ENCODE assay signal across 20 cellular contexts in genomic region chr11:197741-198235, GRCh38. TPM values are rescaled to one million over a fixed set of nuclear protein-coding genes. Genes with fewer than 3 reads are reported as not detected.
DNase-seq lines count a peak whose midpoint lies in the region; ATAC-seq, FAIRE-seq and TF ChIP-seq lines count a peak whose summit lies in the region.
"Had no signal": no experiment of that assay in that cellular context is flagged by ENCODE, and none has a peak within 500 bp of the region (broad histone marks: within the 10 kb centered on the region; RNA-seq: fewer than 3 reads in every experiment).

No MANE protein-coding gene starts in this region.

- CTCF ChIA-PET in HepG2 (lab: Yijun Ruan, JAX; ENCODE audit: low intra/inter-chr PET ratio, low total read pairs), result no interaction called here

- intact Hi-C loops in HepG2 (cut with micrococcal nuclease; ENCODE audit: unreplicated experiment) (no loop called here), right lobe of liver (cut with DNase I) (no loop called here), colonic mucosa (cut with DNase I) (no loop called here), ovary (cut with DNase I) (no loop called here)

- H3K27ac ChIP-seq in HepG2 (ENCODE audit: extremely low read length, insufficient read depth, low read length) (no peak overlapping the region), right lobe of liver (no peak overlapping the region), colonic mucosa (no peak overlapping the region), ovary (no peak overlapping the region)
- H3K27ac ChIP-seq: HL-60, tibial artery had no signal

- H3K9me3 ChIP-seq in HepG2 (ENCODE audit: low read length) (no peaks in the 10 kb centered on the region), right lobe of liver (no peaks in the 10 kb centered on the region), colonic mucosa (no peaks in the 10 kb centered on the region), ovary (no peaks in the 10 kb centered on the region)
- H3K9me3 ChIP-seq: tibial artery had no signal

- FAIRE-seq in HepG2 (lab: Jason Lieb, UNC), result no peak

- no TSS peak for BruUV-seq in HepG2 (replicated peaks; lab: Mats Ljungman, UMichigan)

- H3K4me1 ChIP-seq in HepG2 (ENCODE audit: insufficient read depth, low read length) (0 out of 2 replicates have a peak, but pooled peaks cover 5% of the 10 kb centered on the region), right lobe of liver (no peaks in the 10 kb centered on the region), colonic mucosa (no peaks in the 10 kb centered on the region), ovary (ENCODE audit: insufficient read depth) (no peaks in the 10 kb centered on the region)
- H3K4me1 ChIP-seq: tibial artery had no signal

- in situ Hi-C loops in HepG2 (cut with HindIII; ENCODE audit: extremely low pct_ligation_motif_present, low pct_unique_long_range_greater_than_20kb), result no loop called here

- POLR2A ChIA-PET in HepG2 (lab: Yijun Ruan, JAX), result no interaction called here

- no peak for TF ChIP-seq EP300 in HepG2 (IDR thresholded peaks at IDR 0.05; ENCODE audit: low read depth in 2 of 2, low read length in 2 of 2)
- no peak for TF ChIP-seq EP300 in HepG2 (CRISPR knock-in tag; IDR thresholded peaks at IDR 0.05; ENCODE audit: borderline replicate concordance)
- no peak for TF ChIP-seq EP300 in ovary (IDR thresholded peaks at IDR 0.05)

- no peaks in the 10 kb centered on the region for H3K36me3 ChIP-seq in HepG2 (replicated peaks in 1 of 2; ENCODE audit: control insufficient read depth in 1 of 2, insufficient read depth in 2 of 2, low read length in 2 of 2)
- no peaks in the 10 kb centered on the region for H3K36me3 ChIP-seq in right lobe of liver
- no peaks in the 10 kb centered on the region for H3K36me3 ChIP-seq in colonic mucosa
- no peaks in the 10 kb centered on the region for H3K36me3 ChIP-seq in ovary

- peaks cover 0 to 1% of the 10 kb centered on the region in 2 experiments; a peak in 1 of 5 replicates for H3K27me3 ChIP-seq in HepG2 (ENCODE audit: control insufficient read depth in 1 of 2, insufficient read depth in 2 of 2, low read length in 2 of 2)
- no peaks in the 10 kb centered on the region for H3K27me3 ChIP-seq in right lobe of liver
- no peaks in the 10 kb centered on the region for H3K27me3 ChIP-seq in colonic mucosa
- no peaks in the 10 kb centered on the region for H3K27me3 ChIP-seq in ovary

- no peak for DNase-seq in HepG2 (ENCODE audit: low spot score)
- DNase-seq in right lobe of liver, result no peak
- DNase-seq in colonic mucosa, result peak; percentile 13
- DNase-seq in ovary, result peak in 4 of 5 donors; percentile 15 to 36 (median 18)
- no peak for DNase-seq in GM19238 (ENCODE audit: insufficient read length, low spot score)
- DNase-seq in NK-92 (lab: John Stamatoyannopoulos, UW; ENCODE audit: unreplicated experiment), result no peak
- no peak for DNase-seq in NCI-H526 treated with DMSO at 0.1 percent for 48 hours (lab: John Stamatoyannopoulos, UW)
- DNase-seq: activated naive CD8-positive, alpha-beta T cell treated with anti-CD3 and anti-CD28 coated beads for 36 hours; DMS53; GF-D8; HFFc6; NCI-H1417; NCI-H510A; RPMI8226; stimulated activated naive CD4-positive, alpha-beta T cell had no signal

- no peak overlapping the region for H3K9ac ChIP-seq in HepG2 (ENCODE audit: insufficient read depth, low read depth, low read length)
- no peak overlapping the region for H3K9ac ChIP-seq in colonic mucosa (ENCODE audit: low read depth in 2 of 2, low read length in 2 of 2)

- no peak for TF ChIP-seq CTCF in HepG2 (CRISPR knock-in tag; IDR thresholded peaks at IDR 0.05)
- no peak for TF ChIP-seq CTCF in right lobe of liver (IDR thresholded peaks at IDR 0.05)
- TF ChIP-seq CTCF in colonic mucosa (IDR thresholded peaks at IDR 0.05), result no peak
- TF ChIP-seq CTCF in ovary (IDR thresholded peaks at IDR 0.05), result no peak

- H3K79me2 ChIP-seq in HepG2 (ENCODE audit: insufficient read depth, low read length), result no peaks in the 10 kb centered on the region

- H3K4me3 ChIP-seq in HepG2 (replicated peaks in 1 of 3; ENCODE audit: insufficient read depth in 1 of 3, low read depth in 2 of 3, low read length in 3 of 3), result no peak overlapping the region
- H3K4me3 ChIP-seq in right lobe of liver, result no peak overlapping the region
- H3K4me3 ChIP-seq in colonic mucosa, result no peak overlapping the region
- no peak overlapping the region for H3K4me3 ChIP-seq in ovary
- H3K4me3 ChIP-seq: tibial artery had no signal

- peak; percentile 12 for ATAC-seq in HepG2
- no peak for ATAC-seq in right lobe of liver

- no peaks in the 10 kb centered on the region for H4K20me1 ChIP-seq in HepG2 (ENCODE audit: insufficient read depth, low read length)

- WGBS in HepG2 (ENCODE audit: low lambda C conversion rate), result 68% methylated on average over 9 of the region's 9 CpGs
- 70% methylated on average over 2 of the region's 9 CpGs for WGBS in right lobe of liver (ENCODE audit: insufficient coverage, low coverage, low lambda C conversion rate, missing lambda C conversion rate)
- 73 to 76% (median 75%) methylated on average over 9 of the region's 9 CpGs for WGBS in ovary, 3 donors

- TF ChIP-seq POLR2A in HepG2 (IDR thresholded peaks at IDR 0.05; ENCODE audit: insufficient read depth in 1 of 2, low read depth in 2 of 2, low read length in 2 of 2), result no peak
- no peak for TF ChIP-seq POLR2A in right lobe of liver (IDR thresholded peaks at IDR 0.05)
- no peak for TF ChIP-seq POLR2A in ovary (IDR thresholded peaks at IDR 0.05)

- no peak overlapping the region for H2AFZ ChIP-seq in HepG2 (ENCODE audit: low read length)

- no peak overlapping the region for H3K4me2 ChIP-seq in HepG2 (ENCODE audit: low read depth, low read length)

- TF ChIP-seq RAD21 in HepG2 (CRISPR knock-in tag; IDR thresholded peaks at IDR 0.05), result no peak

RNA-seq across cellular contexts. Expression of gene SCGB1C1, which starts 4.9 kb away (rescaled TPM):
- not detected in 2 replicates for total RNA-seq in HepG2 (2016; rRNA removed; fragmentation: Illumina TruSeq; extraction: Trizol)
- total RNA-seq in HepG2 (2016; cell fraction: cytosol; rRNA removed; fragmentation: Illumina TruSeq; extraction: Trizol; ENCODE audit: low read depth), result not detected in 2 replicates
- total RNA-seq in HepG2 (2016; cell fraction: insoluble cytoplasmic fraction; rRNA removed; fragmentation: Illumina TruSeq; extraction: Trizol), result not detected in 2 replicates
- total RNA-seq in HepG2 (2016; cell fraction: membrane; rRNA removed; fragmentation: Illumina TruSeq; extraction: Trizol), result not detected in 2 replicates
- total RNA-seq in HepG2 (2016; cell fraction: nucleus; rRNA removed; fragmentation: Illumina TruSeq; extraction: Trizol), result not detected in 2 replicates
- not detected in 2 replicates for polyA plus RNA-seq in HepG2 (2011; rRNA removed)
- polyA plus RNA-seq in HepG2 (2011; cell fraction: cytosol; rRNA removed), result not detected in 2 replicates
- not detected in 2 replicates for polyA plus RNA-seq in HepG2 (2011; cell fraction: nucleus; rRNA removed)
- polyA plus RNA-seq in HepG2 (2012), result not detected in 2 replicates
- not detected in 2 replicates for polyA plus RNA-seq in HepG2 (2016; cell fraction: cytosol; fragmentation: Illumina TruSeq; extraction: Trizol; ENCODE audit: low read depth)
- polyA plus RNA-seq in HepG2 (2016; cell fraction: insoluble cytoplasmic fraction; fragmentation: Illumina TruSeq; extraction: Trizol; ENCODE audit: low read depth), result not detected in 2 replicates
- not detected in 2 replicates for polyA plus RNA-seq in HepG2 (2016; cell fraction: membrane; fragmentation: Illumina TruSeq; extraction: Trizol; ENCODE audit: low read depth)
- polyA plus RNA-seq in HepG2 (2016; cell fraction: nucleus; fragmentation: Illumina TruSeq; extraction: Trizol; ENCODE audit: insufficient read depth, low read depth), result not detected in 2 replicates
- not detected in 2 replicates for polyA minus RNA-seq in HepG2 (2011; rRNA and poly(A)+ RNA removed; ENCODE audit: low replicate concordance)
- polyA minus RNA-seq in HepG2 (2011; cell fraction: cytosol; rRNA and poly(A)+ RNA removed), result not detected in 2 replicates
- not detected in 2 replicates for polyA minus RNA-seq in HepG2 (2011; cell fraction: nucleus; rRNA and poly(A)+ RNA removed)
- total RNA-seq in right lobe of liver, result not detected
- total RNA-seq in colonic mucosa, result not detected
- not detected for total RNA-seq in ovary
- polyA plus RNA-seq in ovary, result not detected
- total RNA-seq: activated naive CD8-positive, alpha-beta T cell treated with anti-CD3 and anti-CD28 coated beads for 36 hours; CD8-positive, alpha-beta memory T cell; HFFc6; liver; mucosa of gallbladder had no signal
- polyA plus RNA-seq: CD8-positive, alpha-beta memory T cell; liver had no signal

RNA-seq across cellular contexts. Expression of gene BET1L, which starts 9.4 kb away (rescaled TPM):
- total RNA-seq in HepG2 (2016; rRNA removed; fragmentation: Illumina TruSeq; extraction: Trizol) (26.2 and 27.3 TPM in 2 replicates), right lobe of liver (10 to 100 TPM; 17.2 to 28.9 (median 24.8) TPM), colonic mucosa (10 to 100 TPM; 51.0 to 62.2 TPM), ovary (10 to 100 TPM; 24.6 to 76.6 (median 65.5) TPM)
- 12.4 and 15.5 TPM in 2 replicates for total RNA-seq in HepG2 (2016; cell fraction: cytosol; rRNA removed; fragmentation: Illumina TruSeq; extraction: Trizol; ENCODE audit: low read depth)
- 25.7 and 25.9 TPM in 2 replicates for total RNA-seq in HepG2 (2016; cell fraction: insoluble cytoplasmic fraction; rRNA removed; fragmentation: Illumina TruSeq; extraction: Trizol)
- 28.2 and 33.2 TPM in 2 replicates for total RNA-seq in HepG2 (2016; cell fraction: membrane; rRNA removed; fragmentation: Illumina TruSeq; extraction: Trizol)
- total RNA-seq in HepG2 (2016; cell fraction: nucleus; rRNA removed; fragmentation: Illumina TruSeq; extraction: Trizol), result 21.6 and 23.3 TPM in 2 replicates
- polyA plus RNA-seq in HepG2 (2011; rRNA removed) (59.6 and 62.3 TPM in 2 replicates), ovary (10 to 100 TPM; 38.9 to 51.6 TPM)
- 56.2 and 64.1 TPM in 2 replicates for polyA plus RNA-seq in HepG2 (2011; cell fraction: cytosol; rRNA removed)
- 79.4 and 81.9 TPM in 2 replicates for polyA plus RNA-seq in HepG2 (2011; cell fraction: nucleus; rRNA removed)
- polyA plus RNA-seq in HepG2 (2012), result 26.9 and 27.4 TPM in 2 replicates
- polyA plus RNA-seq in HepG2 (2016; cell fraction: cytosol; fragmentation: Illumina TruSeq; extraction: Trizol; ENCODE audit: low read depth), result 14.0 and 16.4 TPM in 2 replicates
- polyA plus RNA-seq in HepG2 (2016; cell fraction: insoluble cytoplasmic fraction; fragmentation: Illumina TruSeq; extraction: Trizol; ENCODE audit: low read depth), result 36.2 and 45.0 TPM in 2 replicates
- 37.8 and 37.9 TPM in 2 replicates for polyA plus RNA-seq in HepG2 (2016; cell fraction: membrane; fragmentation: Illumina TruSeq; extraction: Trizol; ENCODE audit: low read depth)
- 43.9 and 46.1 TPM in 2 replicates for polyA plus RNA-seq in HepG2 (2016; cell fraction: nucleus; fragmentation: Illumina TruSeq; extraction: Trizol; ENCODE audit: insufficient read depth, low read depth)
- 46.5 and 151 TPM in 2 replicates for polyA minus RNA-seq in HepG2 (2011; rRNA and poly(A)+ RNA removed; ENCODE audit: low replicate concordance)
- 19.7 and 22.1 TPM in 2 replicates for polyA minus RNA-seq in HepG2 (2011; cell fraction: cytosol; rRNA and poly(A)+ RNA removed)
- 61.4 and 63.9 TPM in 2 replicates for polyA minus RNA-seq in HepG2 (2011; cell fraction: nucleus; rRNA and poly(A)+ RNA removed)

RNA-seq across cellular contexts. Expression of gene RIC8A, which starts 9.7 kb away (rescaled TPM):
- total RNA-seq in HepG2 (2016; rRNA removed; fragmentation: Illumina TruSeq; extraction: Trizol) (62.1 and 65.0 TPM in 2 replicates), right lobe of liver (10 to 100 TPM; 29.7 to 54.0 (median 32.4) TPM), colonic mucosa (100 to 1,000 TPM in 1 of 2 donors, 10 to 100 TPM in 1; 69.3 to 112 TPM), ovary (100 to 1,000 TPM in 1 of 7 donors, 10 to 100 TPM in 6; 53.4 to 119 (median 87.4) TPM)
- total RNA-seq in HepG2 (2016; cell fraction: cytosol; rRNA removed; fragmentation: Illumina TruSeq; extraction: Trizol; ENCODE audit: low read depth), result 21.7 and 29.0 TPM in 2 replicates
- total RNA-seq in HepG2 (2016; cell fraction: insoluble cytoplasmic fraction; rRNA removed; fragmentation: Illumina TruSeq; extraction: Trizol), result 55.5 and 60.4 TPM in 2 replicates
- total RNA-seq in HepG2 (2016; cell fraction: membrane; rRNA removed; fragmentation: Illumina TruSeq; extraction: Trizol), result 36.9 and 43.2 TPM in 2 replicates
- total RNA-seq in HepG2 (2016; cell fraction: nucleus; rRNA removed; fragmentation: Illumina TruSeq; extraction: Trizol), result 37.1 and 38.2 TPM in 2 replicates
- polyA plus RNA-seq in HepG2 (2011; rRNA removed) (63.8 and 84.3 TPM in 2 replicates), ovary (10 to 100 TPM; 33.6 to 56.4 TPM)
- polyA plus RNA-seq in HepG2 (2011; cell fraction: cytosol; rRNA removed), result 47.5 and 48.4 TPM in 2 replicates
- 143 and 165 TPM in 2 replicates for polyA plus RNA-seq in HepG2 (2011; cell fraction: nucleus; rRNA removed)
- polyA plus RNA-seq in HepG2 (2012), result 24.6 and 31.6 TPM in 2 replicates
- 10.5 and 10.6 TPM in 2 replicates for polyA plus RNA-seq in HepG2 (2016; cell fraction: cytosol; fragmentation: Illumina TruSeq; extraction: Trizol; ENCODE audit: low read depth)
- 53.7 and 58.5 TPM in 2 replicates for polyA plus RNA-seq in HepG2 (2016; cell fraction: insoluble cytoplasmic fraction; fragmentation: Illumina TruSeq; extraction: Trizol; ENCODE audit: low read depth)
- polyA plus RNA-seq in HepG2 (2016; cell fraction: membrane; fragmentation: Illumina TruSeq; extraction: Trizol; ENCODE audit: low read depth), result 26.8 and 29.3 TPM in 2 replicates
- polyA plus RNA-seq in HepG2 (2016; cell fraction: nucleus; fragmentation: Illumina TruSeq; extraction: Trizol; ENCODE audit: insufficient read depth, low read depth), result 68.0 and 76.5 TPM in 2 replicates
- polyA minus RNA-seq in HepG2 (2011; rRNA and poly(A)+ RNA removed; ENCODE audit: low replicate concordance), result 155 and 191 TPM in 2 replicates
- 24.9 and 36.3 TPM in 2 replicates for polyA minus RNA-seq in HepG2 (2011; cell fraction: cytosol; rRNA and poly(A)+ RNA removed)
- 47.4 and 55.1 TPM in 2 replicates for polyA minus RNA-seq in HepG2 (2011; cell fraction: nucleus; rRNA and poly(A)+ RNA removed)

RNA-seq across cellular contexts. Expression of gene SIRT3, which starts 38.4 kb away (rescaled TPM):
- total RNA-seq in HepG2 (2016; rRNA removed; fragmentation: Illumina TruSeq; extraction: Trizol) (12.9 and 15.1 TPM in 2 replicates), right lobe of liver (10 to 100 TPM in 5 of 6 experiments, 1 to 10 TPM in 1; 9.2 to 22.0 (median 15.5) TPM), colonic mucosa (10 to 100 TPM; 15.1 to 16.9 TPM), ovary (10 to 100 TPM; 11.1 to 24.4 (median 22.7) TPM)
- total RNA-seq in HepG2 (2016; cell fraction: cytosol; rRNA removed; fragmentation: Illumina TruSeq; extraction: Trizol; ENCODE audit: low read depth), result 4.3 and 4.7 TPM in 2 replicates
- 12.6 and 15.2 TPM in 2 replicates for total RNA-seq in HepG2 (2016; cell fraction: insoluble cytoplasmic fraction; rRNA removed; fragmentation: Illumina TruSeq; extraction: Trizol)
- 7.0 and 8.3 TPM in 2 replicates for total RNA-seq in HepG2 (2016; cell fraction: membrane; rRNA removed; fragmentation: Illumina TruSeq; extraction: Trizol)
- total RNA-seq in HepG2 (2016; cell fraction: nucleus; rRNA removed; fragmentation: Illumina TruSeq; extraction: Trizol), result 11.1 and 12.1 TPM in 2 replicates
- polyA plus RNA-seq in HepG2 (2011; rRNA removed) (18.2 and 19.0 TPM in 2 replicates), ovary (10 to 100 TPM; 17.4 to 21.5 TPM)
- 16.5 and 17.1 TPM in 2 replicates for polyA plus RNA-seq in HepG2 (2011; cell fraction: cytosol; rRNA removed)
- polyA plus RNA-seq in HepG2 (2011; cell fraction: nucleus; rRNA removed), result 39.8 and 57.2 TPM in 2 replicates
- polyA plus RNA-seq in HepG2 (2012), result 16.8 and 22.4 TPM in 2 replicates
- polyA plus RNA-seq in HepG2 (2016; cell fraction: cytosol; fragmentation: Illumina TruSeq; extraction: Trizol; ENCODE audit: low read depth), result 3.1 TPM in 2 replicates
- polyA plus RNA-seq in HepG2 (2016; cell fraction: insoluble cytoplasmic fraction; fragmentation: Illumina TruSeq; extraction: Trizol; ENCODE audit: low read depth), result 15.2 and 18.2 TPM in 2 replicates
- polyA plus RNA-seq in HepG2 (2016; cell fraction: membrane; fragmentation: Illumina TruSeq; extraction: Trizol; ENCODE audit: low read depth), result 6.2 and 6.5 TPM in 2 replicates
- 43.9 and 44.8 TPM in 2 replicates for polyA plus RNA-seq in HepG2 (2016; cell fraction: nucleus; fragmentation: Illumina TruSeq; extraction: Trizol; ENCODE audit: insufficient read depth, low read depth)
- polyA minus RNA-seq in HepG2 (2011; rRNA and poly(A)+ RNA removed; ENCODE audit: low replicate concordance), result 12.3 and 25.8 TPM in 2 replicates
- polyA minus RNA-seq in HepG2 (2011; cell fraction: cytosol; rRNA and poly(A)+ RNA removed), result 6.1 and 7.0 TPM in 2 replicates
- polyA minus RNA-seq in HepG2 (2011; cell fraction: nucleus; rRNA and poly(A)+ RNA removed), result 15.4 and 20.0 TPM in 2 replicates

RNA-seq across cellular contexts. Expression of gene PSMD13, which starts 39.0 kb away (rescaled TPM):
- total RNA-seq in HepG2 (2016; rRNA removed; fragmentation: Illumina TruSeq; extraction: Trizol) (117 and 172 TPM in 2 replicates), right lobe of liver (10 to 100 TPM; 46.1 to 71.5 (median 48.7) TPM), colonic mucosa (100 to 1,000 TPM in 1 of 2 donors, 10 to 100 TPM in 1; 99.0 to 145 TPM), ovary (10 to 100 TPM; 66.2 to 80.1 (median 75.8) TPM)
- 23.5 and 27.8 TPM in 2 replicates for total RNA-seq in HepG2 (2016; cell fraction: cytosol; rRNA removed; fragmentation: Illumina TruSeq; extraction: Trizol; ENCODE audit: low read depth)
- total RNA-seq in HepG2 (2016; cell fraction: insoluble cytoplasmic fraction; rRNA removed; fragmentation: Illumina TruSeq; extraction: Trizol), result 119 and 174 TPM in 2 replicates
- 34.7 and 39.6 TPM in 2 replicates for total RNA-seq in HepG2 (2016; cell fraction: membrane; rRNA removed; fragmentation: Illumina TruSeq; extraction: Trizol)
- 57.8 and 58.4 TPM in 2 replicates for total RNA-seq in HepG2 (2016; cell fraction: nucleus; rRNA removed; fragmentation: Illumina TruSeq; extraction: Trizol)
- polyA plus RNA-seq in HepG2 (2011; rRNA removed) (78.5 and 83.0 TPM in 2 replicates), ovary (10 to 100 TPM; 74.9 to 88.9 TPM)
- 85.7 and 91.7 TPM in 2 replicates for polyA plus RNA-seq in HepG2 (2011; cell fraction: cytosol; rRNA removed)
- 55.6 and 67.0 TPM in 2 replicates for polyA plus RNA-seq in HepG2 (2011; cell fraction: nucleus; rRNA removed)
- 61.4 and 66.9 TPM in 2 replicates for polyA plus RNA-seq in HepG2 (2012)
- 17.8 and 18.9 TPM in 2 replicates for polyA plus RNA-seq in HepG2 (2016; cell fraction: cytosol; fragmentation: Illumina TruSeq; extraction: Trizol; ENCODE audit: low read depth)
- polyA plus RNA-seq in HepG2 (2016; cell fraction: insoluble cytoplasmic fraction; fragmentation: Illumina TruSeq; extraction: Trizol; ENCODE audit: low read depth), result 134 and 147 TPM in 2 replicates
- polyA plus RNA-seq in HepG2 (2016; cell fraction: membrane; fragmentation: Illumina TruSeq; extraction: Trizol; ENCODE audit: low read depth), result 24.1 and 26.8 TPM in 2 replicates
- polyA plus RNA-seq in HepG2 (2016; cell fraction: nucleus; fragmentation: Illumina TruSeq; extraction: Trizol; ENCODE audit: insufficient read depth, low read depth), result 102 and 107 TPM in 2 replicates
- polyA minus RNA-seq in HepG2 (2011; rRNA and poly(A)+ RNA removed; ENCODE audit: low replicate concordance), result 52.2 and 63.9 TPM in 2 replicates
- 23.7 and 24.1 TPM in 2 replicates for polyA minus RNA-seq in HepG2 (2011; cell fraction: cytosol; rRNA and poly(A)+ RNA removed)
- 29.9 and 34.1 TPM in 2 replicates for polyA minus RNA-seq in HepG2 (2011; cell fraction: nucleus; rRNA and poly(A)+ RNA removed)

Comparison
In these comparisons a context has a peak if more than half of its experiments do, and no peak if none do; other contexts are left out.
1. DNase-seq: peak in colonic mucosa (single experiment) and ovary (4 of 5); none in HepG2 (single experiment), right lobe of liver (0 of 3), GM19238 (single experiment), NK-92 (single experiment) and NCI-H526 treated with DMSO at 0.1 percent for 48 hours (single experiment).